21 cellular contexts compared by ENCODE assay signal in the genomic region with DNA sequence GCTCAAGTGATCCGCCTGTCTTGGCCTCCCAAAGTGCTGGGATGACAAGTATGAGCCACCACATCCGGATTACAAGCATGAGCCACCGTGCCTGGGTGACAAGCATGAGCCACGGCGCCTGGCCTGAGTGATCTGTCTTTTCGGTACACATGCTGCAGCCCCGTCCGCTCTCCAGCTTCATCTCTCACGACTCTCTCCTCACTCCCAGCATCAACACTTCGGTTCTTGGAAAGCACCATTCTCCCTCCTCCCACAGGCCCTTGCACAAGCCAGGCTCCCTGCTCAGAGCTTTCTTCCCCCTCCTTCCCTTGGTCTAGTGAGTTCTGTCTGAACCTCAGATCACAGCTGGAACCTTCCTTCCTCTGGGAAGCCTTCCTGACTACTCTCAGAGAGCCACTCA. TPM values are rescaled to one million over a fixed set of nuclear protein-coding genes. Genes with fewer than 3 reads are reported as not detected.
DNase-seq lines count a peak whose midpoint lies in the region; ATAC-seq, FAIRE-seq and TF ChIP-seq lines count a peak whose summit lies in the region.
"Had no signal": no experiment of that assay in that cellular context is flagged by ENCODE, and none has a peak within 500 bp of the region (broad histone marks: within the 10 kb centered on the region; RNA-seq: fewer than 3 reads in every experiment).

No MANE protein-coding gene starts in this region.

- peaks cover 21 to 28% of the 10 kb centered on the region in 2 donors for H3K27me3 Mint-ChIP-seq in effector memory CD8-positive, alpha-beta T cell

- no peak overlapping the region for H3K4me3 Mint-ChIP-seq in effector memory CD8-positive, alpha-beta T cell

- H3K4me3 ChIP-seq in A673 (ENCODE audit: low read depth, low read length, poor library complexity, severe bottlenecking): no peak overlapping the region
- no peak overlapping the region for H3K4me3 ChIP-seq in sigmoid colon
- H3K4me3 ChIP-seq: GM23248, HAP-1, MG63 had no signal

- BruUV-seq in A673 (replicated peaks; lab: Mats Ljungman, UMichigan): no TSS peak

- CTCF ChIA-PET in A673 (lab: Charles Lee): interaction anchor here (0.6 kb wide), 1 partner anchor 12 kb away, joined by 3 read pairs; no protein-coding TSS in a partner anchor

- H3K4me1 ChIP-seq in A673 (ENCODE audit: insufficient read depth, low read length, poor library complexity, severe bottlenecking) (no peaks in the 10 kb centered on the region), sigmoid colon (no peaks in the 10 kb centered on the region)

- ATAC-seq in effector memory CD8-positive, alpha-beta T cell (replicated peaks): no peak

- no peak overlapping the region for H3K27ac Mint-ChIP-seq in effector memory CD8-positive, alpha-beta T cell

- 78 to 86% methylated on average over 10 of the region's 10 CpGs for WGBS in sigmoid colon, 2 donors

- no peaks in the 10 kb centered on the region for H3K9me3 ChIP-seq in A673 (ENCODE audit: low read depth, low read length, poor library complexity, severe bottlenecking)
- H3K9me3 ChIP-seq in sigmoid colon: no peaks in the 10 kb centered on the region
- H3K9me3 ChIP-seq: HAP-1, MG63 had no signal

- TF ChIP-seq POLR2A in sigmoid colon (IDR thresholded peaks at IDR 0.05): no peak

- H3K27ac ChIP-seq in A673 (ENCODE audit: low read depth, low read length, poor library complexity, severe bottlenecking) (no peak overlapping the region), sigmoid colon (no peak overlapping the region)
- H3K27ac ChIP-seq: C4-2B, GM23248 had no signal

- intact Hi-C loops in A673 (cut with micrococcal nuclease; ENCODE audit: unreplicated experiment): no loop called here
- intact Hi-C loops in sigmoid colon (cut with DNase I): no loop called here

- POLR2A ChIA-PET in A673 (lab: Charles Lee; ENCODE audit: low non-redundant PET): no interaction called here

- no peak for TF ChIP-seq CTCF in A673 (conservative IDR thresholded peaks at IDR 0.05; ENCODE audit: low read depth, low read length)
- no peak for TF ChIP-seq CTCF in GM10266 (IDR thresholded peaks at IDR 0.05; ENCODE audit: control insufficient read depth, insufficient read depth, low read depth, missing control alignments)
- TF ChIP-seq CTCF in sigmoid colon (IDR thresholded peaks at IDR 0.05): no peak

- peaks cover 4% of the 10 kb centered on the region for H3K36me3 Mint-ChIP-seq in effector memory CD8-positive, alpha-beta T cell (ENCODE audit: insufficient read depth)

- DNase-seq in A673 (ENCODE audit: low spot score) (peak; percentile 32), GM10266 (ENCODE audit: extremely low spot score) (peak; percentile 16), frontal cortex (ENCODE audit: low spot score in 2 of 2) (peak; percentile 24 to 40), sigmoid colon (peak; percentile 56), NCI-H1105 (lab: John Stamatoyannopoulos, UW) (no peak), epidermal melanocyte (ENCODE audit: insufficient read length, low spot score) (no peak)
- DNase-seq in effector memory CD8-positive, alpha-beta T cell: no peak
- DNase-seq: DND-41, GM23248, Kasumi-1, MG63, NCI-H1092, NCI-H146, NCI-H2029 treated with DMSO at 0.1 percent for 48 hours, NCI-H2171 treated with DMSO at 0.1 percent for 48 hours, NCI-H446 treated with DMSO at 0.1 percent for 48 hours, NCI-H69, Right ventricle myocardium superior had no signal

- H3K36me3 ChIP-seq in A673 (ENCODE audit: insufficient read depth, low read length, poor library complexity, severe bottlenecking) (no peaks in the 10 kb centered on the region), sigmoid colon (no peaks in the 10 kb centered on the region)
- H3K36me3 ChIP-seq: HAP-1, MG63 had no signal

- H3K4me1 Mint-ChIP-seq in effector memory CD8-positive, alpha-beta T cell (ENCODE audit: low read depth in 2 of 2): no peaks in the 10 kb centered on the region

- no peak for FAIRE-seq in frontal cortex (lab: Jason Lieb, UNC)
- FAIRE-seq: RCC 7860 had no signal

- no peaks in the 10 kb centered on the region for H3K9me3 Mint-ChIP-seq in effector memory CD8-positive, alpha-beta T cell

- no peak for TF ChIP-seq EP300 in sigmoid colon (IDR thresholded peaks at IDR 0.05)

- H3K27me3 ChIP-seq in A673 (replicated peaks; ENCODE audit: insufficient read depth, low read depth, low read length, poor library complexity) (no peaks in the 10 kb centered on the region), sigmoid colon (no peaks in the 10 kb centered on the region)
- H3K27me3 ChIP-seq: MG63 had no signal

RNA-seq across cellular contexts. Expression of gene NCBP3, which starts 6.5 kb away (rescaled TPM):
- total RNA-seq in A673 (2021) (59.9 and 68.0 TPM in 2 replicates), frontal cortex (20.8 TPM), sigmoid colon (10 to 100 TPM; 20.9 to 23.0 (median 21.7) TPM)
- polyA plus RNA-seq in sigmoid colon: 10 to 100 TPM in 2 of 3 donors, 1 to 10 TPM in 1; 8.4 to 34.8 (median 11.6) TPM

RNA-seq across cellular contexts. Expression of gene CAMKK1, which starts 40.3 kb away (rescaled TPM):
- total RNA-seq in A673 (2021) (6.1 and 8.3 TPM in 2 replicates), frontal cortex (9.0 TPM), sigmoid colon (10 to 100 TPM in 1 of 4 donors, 1 to 10 TPM in 3; 3.8 to 12.8 (median 8.1) TPM)
- 1 to 10 TPM in 2 of 3 donors, under 1 TPM in 1; 0.92 to 6.3 (median 2.4) TPM for polyA plus RNA-seq in sigmoid colon

RNA-seq across cellular contexts. Expression of gene ITGAE, which starts 51.6 kb away (rescaled TPM):
- total RNA-seq in A673 (2021) (52.0 and 60.2 TPM in 2 replicates), frontal cortex (11.0 TPM), sigmoid colon (10 to 100 TPM; 25.2 to 43.9 (median 33.8) TPM)
- polyA plus RNA-seq in sigmoid colon: 10 to 100 TPM; 42.9 to 51.8 (median 43.2) TPM

Comparison
In these comparisons a context has a peak if more than half of its experiments do, and no peak if none do; other contexts are left out.
1. DNase-seq: peak in A673 (single experiment), GM10266 (single experiment), frontal cortex (2 of 2) and sigmoid colon (single experiment); none in NCI-H1105 (single experiment), effector memory CD8-positive, alpha-beta T cell (0 of 3) and epidermal melanocyte (single experiment).